In the genomic region with DNA sequence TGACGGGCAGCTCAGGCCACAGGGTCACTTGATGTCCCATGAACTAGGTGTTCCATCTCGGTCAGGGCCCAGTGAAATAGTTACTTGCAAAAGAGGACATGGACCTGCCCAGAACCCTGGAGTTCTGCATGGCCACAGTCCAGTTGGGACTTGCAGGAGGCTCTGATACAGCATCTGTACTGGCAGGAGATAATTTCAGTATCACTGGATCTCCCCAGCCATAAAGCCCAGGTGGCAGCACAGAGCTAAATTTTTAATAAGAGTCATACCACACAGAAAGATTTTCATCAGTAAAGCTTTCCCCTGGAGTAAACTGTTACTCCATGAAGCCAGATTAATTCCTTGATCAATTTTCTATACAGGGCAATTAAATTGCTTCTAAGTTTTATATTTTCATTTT, we compare ENCODE assay signal across 11 cellular contexts. TPM values are rescaled to one million over a fixed set of nuclear protein-coding genes. Genes with fewer than 3 reads are reported as not detected.
A peak's percentile ranks its signal among the peaks of the same experiment; 100 is the strongest.
DNase-seq lines count a peak whose midpoint lies in the region; ATAC-seq, FAIRE-seq and TF ChIP-seq lines count a peak whose summit lies in the region.
"Had no signal": no experiment of that assay in that cellular context is flagged by ENCODE, and none has a peak within 500 bp of the region (broad histone marks: within the 10 kb centered on the region; RNA-seq: fewer than 3 reads in every experiment).

No MANE protein-coding gene starts in this region.

- POLR2A ChIA-PET in K562 (lab: Yijun Ruan, JAX) = interaction anchor here (0.6 to 1.6 kb wide), 5 partner anchors 9 to 136 kb away, joined by 3 to 4 read pairs (median 3); partner anchors contain the start of gene NUP85

- H3K4me2 ChIP-seq in K562 (ENCODE audit: insufficient read depth, low read length) = no peak overlapping the region

- H3K4me3 ChIP-seq in K562 (no peak overlapping the region), mucosa of descending colon (no peak overlapping the region)

- no peak for FAIRE-seq in K562 (lab: Jason Lieb, UNC)

- no peaks in the 10 kb centered on the region for H4K20me1 ChIP-seq in K562 (replicated peaks; ENCODE audit: control insufficient read depth, insufficient read depth, low read length)

- H3K79me2 ChIP-seq in K562 (ENCODE audit: control insufficient read depth, insufficient read depth, low read length) = no peaks in the 10 kb centered on the region

- peaks cover 6% of the 10 kb centered on the region; the same call in 2 of the 3 replicates for H3K36me3 ChIP-seq in K562 (ENCODE audit: control insufficient read depth, insufficient read depth, low read length)
- H3K36me3 ChIP-seq in mucosa of descending colon (ENCODE audit: low read depth) = no peaks in the 10 kb centered on the region

- no peak overlapping the region for H3K9ac ChIP-seq in K562 (ENCODE audit: insufficient read depth in 1 of 2, low read depth in 2 of 2, low read length in 2 of 2)

- no peak for TF ChIP-seq EP300 in Ishikawa (IDR thresholded peaks at IDR 0.05; ENCODE audit: borderline replicate concordance)
- TF ChIP-seq EP300 in K562 (IDR thresholded peaks at IDR 0.05; ENCODE audit: low read length) = no peak

- ATAC-seq in K562 (no peak), mucosa of descending colon (peak; percentile 29), GM18519 (IDR thresholded peaks at IDR 0.05; ENCODE audit: low FRiP score, unreplicated experiment) (no peak)

- intact Hi-C loops in K562 (cut with micrococcal nuclease) (loop anchor here (5.0 kb wide), 1 partner anchor 38 kb away; the partner anchor contains the start of gene ARMC7), mucosa of descending colon (cut with DNase I, micrococcal nuclease) (no loop called here)

- no peak overlapping the region for H2AFZ ChIP-seq in K562 (ENCODE audit: low read depth, low read length)

- no peak overlapping the region for H3K27ac ChIP-seq in K562 (ENCODE audit: extremely low read depth, low read depth, low read length)

- CTCF ChIA-PET in K562 (lab: Yijun Ruan, JAX; ENCODE audit: low intra/inter-chr PET ratio) = interaction anchor here (0.7 to 1.1 kb wide), 2 partner anchors 46 to 62 kb away, joined by 3 to 4 read pairs; partner anchors contain the start of gene NT5C

- no peak for TF ChIP-seq POLR2A in K562 (conservative IDR thresholded peaks at IDR 0.05)

- no TSS peak for BruUV-seq in K562 (replicated peaks; lab: Mats Ljungman, UMichigan)

- DNase-seq in DMS153 treated with DMSO at 0.1 percent for 48 hours (lab: John Stamatoyannopoulos, UW; ENCODE audit: unreplicated experiment) = peak; percentile 32
- DNase-seq in K562 (ENCODE audit: extremely low read depth in 1 of 4, low spot score in 3 of 4) = no peak
- DNase-seq in mucosa of descending colon = peak in 2 of 3 donors; percentile 42 to 70
- no peak for DNase-seq in stimulated activated CD4-positive, alpha-beta T cell treated with anti-CD3 and anti-CD28 coated beads, Interleukin-2, amount 100 ng/mL, for 48 hours
- no peak for DNase-seq in EL
- DNase-seq in activated effector memory CD4-positive, alpha-beta T cell treated with Interleukin-2 at 50 U/mL for 16 hours = no peak
- DNase-seq: activated T-cell treated with anti-CD3 and anti-CD28 coated beads for 4 hours; NCI-H1417 treated with DMSO at 0.1 percent for 48 hours; stimulated activated CD4-positive, alpha-beta T cell treated with anti-CD3 and anti-CD28 coated beads, Interleukin-12 subunit alpha, Interleukin-12 subunit beta, amount 100 ng/mL, for 4 hours had no signal

- no peaks in the 10 kb centered on the region for H3K9me1 ChIP-seq in K562 (ENCODE audit: control insufficient read depth, insufficient read depth, low read length)

- no peaks in the 10 kb centered on the region for H3K27me3 ChIP-seq in K562 (ENCODE audit: control insufficient read depth in 2 of 2, insufficient read depth in 2 of 2, low read length in 2 of 2)

- H3K4me1 ChIP-seq in K562 (replicated peaks in 1 of 2; ENCODE audit: control insufficient read depth in 2 of 2, insufficient read depth in 2 of 2, low read length in 2 of 2) (peaks cover 30 to 31% of the 10 kb centered on the region in 2 experiments), mucosa of descending colon (ENCODE audit: low read depth) (peaks cover 16% of the 10 kb centered on the region)

- H3K9me3 ChIP-seq in K562 (replicated peaks; ENCODE audit: control insufficient read depth, insufficient read depth, low read depth, low read length) (no peaks in the 10 kb centered on the region), mucosa of descending colon (no peaks in the 10 kb centered on the region)

- TF ChIP-seq CTCF in K562 (IDR thresholded peaks at IDR 0.05 in 2 of 3, conservative IDR thresholded peaks at IDR 0.05 in 1 of 3; ENCODE audit: insufficient read depth in 2 of 3, low read depth in 1 of 3, low read length in 3 of 3) (peak in 2 of 3 experiments; percentile 21 to 36; a peak in 2 of 6 replicates), mucosa of descending colon (IDR thresholded peaks at IDR 0.05) (no peak)

- in situ Hi-C loops in K562 (cut with MboI) = no loop called here

- TF ChIP-seq RAD21 in Ishikawa (IDR thresholded peaks at IDR 0.05; ENCODE audit: low read depth) (peak; percentile 66), K562 (CRISPR knock-in tag; conservative IDR thresholded peaks at IDR 0.05 in 1 of 2, IDR thresholded peaks at IDR 0.05 in 1 of 2) (peak; percentile 51 to 56)

- 91% methylated on average over 2 of the region's 2 CpGs for WGBS in K562 (ENCODE audit: insufficient coverage, low coverage, missing lambda C conversion rate)

RNA-seq across cellular contexts. Expression of gene SLC16A5, which starts 18.0 kb away (rescaled TPM):
- total RNA-seq in K562 (2011; cell fraction: chromatin; rRNA removed; ENCODE audit: low replicate concordance) = 3.1 and 9.9 TPM in 2 replicates
- total RNA-seq in K562 (2011; cell fraction: nucleolus; rRNA removed) = 6.2 and 7.8 TPM in 2 replicates
- total RNA-seq in K562 (2011; cell fraction: nucleoplasm; rRNA removed) = 3.5 and 5.4 TPM in 2 replicates
- total RNA-seq in K562 (2014; rRNA removed) (0.65 and 1.1 TPM in 2 replicates), K562 (2014; rRNA removed; fragmentation: Illumina TruSeq; extraction: Trizol) (0.64 and 0.65 TPM in 2 replicates), K562 (2015; rRNA removed; fragmentation: Illumina TruSeq; extraction: Trizol) (0.33 and 0.75 TPM in 2 replicates), K562 (2021) (2.6 and 3.1 TPM in 2 replicates), mucosa of descending colon (10 to 100 TPM; 18.2 to 58.8 (median 26.4) TPM)
- polyA plus RNA-seq in K562 (2011; rRNA removed) (1.2 and 1.8 TPM in 2 replicates), K562 (2014; fragmentation: Illumina TruSeq; extraction: Trizol) (0.91 and 1.8 TPM in 2 replicates), K562 (2014; fragmentation: Nextera tagmentation; extraction: Ambion mirVana) (under 1 TPM; 0.06 to 0.11 TPM), K562 (2014; rRNA removed) (1.8 and 2.4 TPM in 2 replicates)
- polyA plus RNA-seq in K562 (2011; cell fraction: cytosol; rRNA removed) = 2.0 and 4.5 TPM in 2 replicates
- polyA plus RNA-seq in K562 (2011; cell fraction: nucleus; rRNA removed) = 8.3 and 12.8 TPM in 2 replicates
- polyA plus RNA-seq in K562 (2012) = 1.1 and 4.0 TPM in 2 replicates
- polyA minus RNA-seq in K562 (2011; rRNA and poly(A)+ RNA removed) = 0.63 and 0.88 TPM in 2 replicates
- polyA minus RNA-seq in K562 (2011; cell fraction: cytosol; rRNA and poly(A)+ RNA removed) = 2.2 and 2.7 TPM in 2 replicates
- 2.2 and 2.4 TPM in 2 replicates for polyA minus RNA-seq in K562 (2011; cell fraction: nucleus; rRNA and poly(A)+ RNA removed)

RNA-seq across cellular contexts. Expression of gene KCTD2, which starts 22.8 kb away (rescaled TPM):
- 19.7 and 30.0 TPM in 2 replicates for total RNA-seq in K562 (2011; cell fraction: chromatin; rRNA removed; ENCODE audit: low replicate concordance)
- total RNA-seq in K562 (2011; cell fraction: nucleolus; rRNA removed) = 16.8 and 17.0 TPM in 2 replicates
- 19.6 and 20.1 TPM in 2 replicates for total RNA-seq in K562 (2011; cell fraction: nucleoplasm; rRNA removed)
- total RNA-seq in K562 (2014; rRNA removed) = 11.2 and 15.3 TPM in 2 replicates
- 13.5 and 13.8 TPM in 2 replicates for total RNA-seq in K562 (2014; rRNA removed; fragmentation: Illumina TruSeq; extraction: Trizol)
- total RNA-seq in K562 (2015; rRNA removed; fragmentation: Illumina TruSeq; extraction: Trizol) = 15.9 and 16.4 TPM in 2 replicates
- total RNA-seq in K562 (2021) = 18.1 and 20.2 TPM in 2 replicates
- polyA plus RNA-seq in K562 (2011; rRNA removed) = 32.5 and 32.9 TPM in 2 replicates
- 25.1 and 26.6 TPM in 2 replicates for polyA plus RNA-seq in K562 (2011; cell fraction: cytosol; rRNA removed)
- 21.0 and 22.5 TPM in 2 replicates for polyA plus RNA-seq in K562 (2011; cell fraction: nucleus; rRNA removed)
- polyA plus RNA-seq in K562 (2012) = 14.4 and 17.7 TPM in 2 replicates
- polyA plus RNA-seq in K562 (2014; fragmentation: Illumina TruSeq; extraction: Trizol) = 22.3 and 22.9 TPM in 2 replicates
- 1 to 10 TPM; 1.7 to 2.3 TPM for polyA plus RNA-seq in K562 (2014; fragmentation: Nextera tagmentation; extraction: Ambion mirVana)
- 15.8 and 16.0 TPM in 2 replicates for polyA plus RNA-seq in K562 (2014; rRNA removed)
- polyA minus RNA-seq in K562 (2011; rRNA and poly(A)+ RNA removed) = 19.9 and 22.9 TPM in 2 replicates
- 13.4 and 13.6 TPM in 2 replicates for polyA minus RNA-seq in K562 (2011; cell fraction: cytosol; rRNA and poly(A)+ RNA removed)
- 4.6 and 5.8 TPM in 2 replicates for polyA minus RNA-seq in K562 (2011; cell fraction: nucleus; rRNA and poly(A)+ RNA removed)
- 10 to 100 TPM; 19.1 to 30.0 (median 21.2) TPM for total RNA-seq in mucosa of descending colon

RNA-seq across cellular contexts. Expression of gene ATP5PD, which starts 23.0 kb away (rescaled TPM):
- 64.6 and 79.5 TPM in 2 replicates for total RNA-seq in K562 (2011; cell fraction: chromatin; rRNA removed; ENCODE audit: low replicate concordance)
- total RNA-seq in K562 (2011; cell fraction: nucleolus; rRNA removed) = 65.9 and 72.6 TPM in 2 replicates
- total RNA-seq in K562 (2011; cell fraction: nucleoplasm; rRNA removed) = 81.0 and 96.9 TPM in 2 replicates
- total RNA-seq in K562 (2014; rRNA removed) (274 and 295 TPM in 2 replicates), K562 (2014; rRNA removed; fragmentation: Illumina TruSeq; extraction: Trizol) (600 and 662 TPM in 2 replicates), K562 (2015; rRNA removed; fragmentation: Illumina TruSeq; extraction: Trizol) (432 TPM in 2 replicates), K562 (2021) (300 and 341 TPM in 2 replicates), mucosa of descending colon (100 to 1,000 TPM; 292 to 362 (median 338) TPM)
- polyA plus RNA-seq in K562 (2011; rRNA removed) (248 and 271 TPM in 2 replicates), K562 (2014; fragmentation: Illumina TruSeq; extraction: Trizol) (452 and 457 TPM in 2 replicates), K562 (2014; fragmentation: Nextera tagmentation; extraction: Ambion mirVana) (100 to 1,000 TPM; 786 to 828 TPM), K562 (2014; rRNA removed) (339 and 381 TPM in 2 replicates)
- 220 and 388 TPM in 2 replicates for polyA plus RNA-seq in K562 (2011; cell fraction: cytosol; rRNA removed)
- 118 and 154 TPM in 2 replicates for polyA plus RNA-seq in K562 (2011; cell fraction: nucleus; rRNA removed)
- 552 and 708 TPM in 2 replicates for polyA plus RNA-seq in K562 (2012)
- 307 and 324 TPM in 2 replicates for polyA minus RNA-seq in K562 (2011; rRNA and poly(A)+ RNA removed)
- polyA minus RNA-seq in K562 (2011; cell fraction: cytosol; rRNA and poly(A)+ RNA removed) = 119 and 125 TPM in 2 replicates
- polyA minus RNA-seq in K562 (2011; cell fraction: nucleus; rRNA and poly(A)+ RNA removed) = 21.9 and 60.2 TPM in 2 replicates

RNA-seq across cellular contexts. Expression of gene ARMC7, which starts 40.0 kb away (rescaled TPM):
- total RNA-seq in K562 (2011; cell fraction: chromatin; rRNA removed; ENCODE audit: low replicate concordance) = 16.9 and 36.5 TPM in 2 replicates
- total RNA-seq in K562 (2011; cell fraction: nucleolus; rRNA removed) = 20.5 and 25.8 TPM in 2 replicates
- total RNA-seq in K562 (2011; cell fraction: nucleoplasm; rRNA removed) = 16.9 and 19.5 TPM in 2 replicates
- total RNA-seq in K562 (2014; rRNA removed) (5.9 and 10.2 TPM in 2 replicates), K562 (2014; rRNA removed; fragmentation: Illumina TruSeq; extraction: Trizol) (4.1 and 5.1 TPM in 2 replicates), K562 (2015; rRNA removed; fragmentation: Illumina TruSeq; extraction: Trizol) (9.5 and 10.1 TPM in 2 replicates), K562 (2021) (15.2 TPM in 2 replicates), mucosa of descending colon (10 to 100 TPM; 16.7 to 24.3 (median 18.3) TPM)
- polyA plus RNA-seq in K562 (2011; rRNA removed) (3.9 and 8.0 TPM in 2 replicates), K562 (2014; fragmentation: Illumina TruSeq; extraction: Trizol) (8.7 and 12.7 TPM in 2 replicates), K562 (2014; fragmentation: Nextera tagmentation; extraction: Ambion mirVana) (1 to 10 TPM; 1.4 to 2.8 TPM), K562 (2014; rRNA removed) (5.9 and 8.9 TPM in 2 replicates)
- polyA plus RNA-seq in K562 (2011; cell fraction: cytosol; rRNA removed) = 9.1 and 13.1 TPM in 2 replicates
- 8.4 and 8.7 TPM in 2 replicates for polyA plus RNA-seq in K562 (2011; cell fraction: nucleus; rRNA removed)
- polyA plus RNA-seq in K562 (2012) = 15.4 and 16.8 TPM in 2 replicates
- 8.0 and 8.3 TPM in 2 replicates for polyA minus RNA-seq in K562 (2011; rRNA and poly(A)+ RNA removed)
- 8.3 and 9.9 TPM in 2 replicates for polyA minus RNA-seq in K562 (2011; cell fraction: cytosol; rRNA and poly(A)+ RNA removed)
- polyA minus RNA-seq in K562 (2011; cell fraction: nucleus; rRNA and poly(A)+ RNA removed) = 6.9 and 11.7 TPM in 2 replicates

RNA-seq across cellular contexts. Expression of gene MRPL58, which starts 57.3 kb away (rescaled TPM):
- 11.9 TPM in 2 replicates for total RNA-seq in K562 (2011; cell fraction: chromatin; rRNA removed; ENCODE audit: low replicate concordance)
- 10.9 and 13.3 TPM in 2 replicates for total RNA-seq in K562 (2011; cell fraction: nucleolus; rRNA removed)
- total RNA-seq in K562 (2011; cell fraction: nucleoplasm; rRNA removed) = 12.6 and 13.2 TPM in 2 replicates
- total RNA-seq in K562 (2014; rRNA removed) (93.8 and 157 TPM in 2 replicates), K562 (2014; rRNA removed; fragmentation: Illumina TruSeq; extraction: Trizol) (68.1 and 70.9 TPM in 2 replicates), K562 (2015; rRNA removed; fragmentation: Illumina TruSeq; extraction: Trizol) (70.3 and 72.4 TPM in 2 replicates), K562 (2021) (70.2 and 75.7 TPM in 2 replicates), mucosa of descending colon (10 to 100 TPM; 24.7 to 32.9 (median 25.4) TPM)
- polyA plus RNA-seq in K562 (2011; rRNA removed) (79.8 and 82.4 TPM in 2 replicates), K562 (2014; fragmentation: Illumina TruSeq; extraction: Trizol) (75.9 and 84.4 TPM in 2 replicates), K562 (2014; fragmentation: Nextera tagmentation; extraction: Ambion mirVana) (10 to 100 TPM; 30.8 to 49.6 TPM), K562 (2014; rRNA removed) (98.0 and 107 TPM in 2 replicates)
- polyA plus RNA-seq in K562 (2011; cell fraction: cytosol; rRNA removed) = 59.1 and 66.8 TPM in 2 replicates
- polyA plus RNA-seq in K562 (2011; cell fraction: nucleus; rRNA removed) = 25.0 and 36.4 TPM in 2 replicates
- 64.3 and 69.3 TPM in 2 replicates for polyA plus RNA-seq in K562 (2012)
- polyA minus RNA-seq in K562 (2011; rRNA and poly(A)+ RNA removed) = 36.9 and 37.2 TPM in 2 replicates
- 24.2 and 34.5 TPM in 2 replicates for polyA minus RNA-seq in K562 (2011; cell fraction: cytosol; rRNA and poly(A)+ RNA removed)
- polyA minus RNA-seq in K562 (2011; cell fraction: nucleus; rRNA and poly(A)+ RNA removed) = 8.3 and 14.6 TPM in 2 replicates

Comparison
In these comparisons a context has a peak if more than half of its experiments do, and no peak if none do; other contexts are left out.
1. DNase-seq: peak in DMS153 treated with DMSO at 0.1 percent for 48 hours (single experiment) and mucosa of descending colon (2 of 3); none in K562 (0 of 4), stimulated activated CD4-positive, alpha-beta T cell treated with anti-CD3 and anti-CD28 coated beads, Interleukin-2, amount 100 ng/mL, for 48 hours (0 of 2), EL (single experiment) and activated effector memory CD4-positive, alpha-beta T cell treated with Interleukin-2 at 50 U/mL for 16 hours (single experiment).